Comparison of ENCODE assay signal across 14 cellular contexts in the genomic region with DNA sequence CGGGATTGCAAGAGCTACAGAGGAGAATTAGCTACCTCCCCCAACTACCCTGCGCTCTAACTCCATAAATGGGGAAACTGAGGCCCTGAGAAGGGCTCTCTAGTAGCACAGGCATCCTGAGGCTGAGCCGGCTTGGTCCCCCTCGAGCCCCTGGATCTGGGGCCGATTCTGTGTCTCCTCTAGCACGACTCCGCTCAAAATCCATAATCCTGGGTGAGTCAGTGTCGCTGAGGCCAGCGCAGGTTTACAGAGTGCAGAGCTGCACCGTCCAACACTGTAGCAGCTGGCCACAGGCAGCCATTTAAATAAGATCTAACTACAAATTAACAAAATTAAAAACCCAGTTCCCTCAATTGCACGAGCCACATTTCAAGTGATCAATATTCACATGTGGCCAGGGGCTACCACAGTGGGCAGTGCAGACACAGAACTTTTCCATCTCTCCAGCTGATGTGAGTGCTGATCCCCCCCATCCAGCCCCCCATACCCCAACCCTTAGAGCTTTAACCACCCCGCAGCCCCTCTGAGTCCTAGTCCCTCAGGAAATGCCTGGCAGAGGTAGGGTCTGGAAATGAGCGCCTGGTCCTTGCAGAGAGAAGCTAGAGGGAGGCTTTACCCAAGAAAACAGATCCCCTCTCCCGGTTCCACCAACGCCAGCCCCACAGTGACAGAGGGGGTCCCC. TPM values are rescaled to one million over a fixed set of nuclear protein-coding genes. Genes with fewer than 3 reads are reported as not detected.
DNase-seq lines count a peak whose midpoint lies in the region; ATAC-seq, FAIRE-seq and TF ChIP-seq lines count a peak whose summit lies in the region.
"Had no signal": no experiment of that assay in that cellular context is flagged by ENCODE, and none has a peak within 500 bp of the region (broad histone marks: within the 10 kb centered on the region; RNA-seq: fewer than 3 reads in every experiment).

No MANE protein-coding gene starts in this region.

- no peaks in the 10 kb centered on the region for H3K9me3 Mint-ChIP-seq in natural killer cell treated with Interleukin-12 subunit alpha and Interleukin-12 subunit beta and Interleukin-15 and Interleukin-18, amount 100 ng/mL, for 72 hours
- H3K9me3 Mint-ChIP-seq: T-helper 2 cell treated with Interferon-gamma antibody and Interleukin-4, amounts not matched to agents 5 μg/mL and 100 μg/mL, for 36 hours had no signal

- H3K9ac ChIP-seq in kidney (ENCODE audit: low read length in 2 of 2): no peak overlapping the region

- DNase-seq in EH (ENCODE audit: low read depth) (peak; percentile 13), kidney (peak; percentile 47), gastrocnemius medialis (no peak), NK-92 (lab: John Stamatoyannopoulos, UW; ENCODE audit: unreplicated experiment) (no peak), NCI-H2171 treated with DMSO at 0.1 percent for 48 hours (lab: John Stamatoyannopoulos, UW) (no peak)
- no peak for DNase-seq in natural killer cell treated with Interleukin-12 subunit alpha and Interleukin-12 subunit beta and Interleukin-15 and Interleukin-18, amount 100 ng/mL, for 72 hours (ENCODE audit: low spot score)
- DNase-seq in stimulated activated CD8-positive, alpha-beta memory T cell treated with anti-CD3 and anti-CD28 coated beads, Interleukin-4, amount 100 ng/mL, for 48 hours: no peak
- DNase-seq: activated CD8-positive, alpha-beta T cell treated with anti-CD3 and anti-CD28 coated beads, Interleukin-2, amount 10 ng/mL, durations not matched to agents 7 days and 5 days; Caco-2; cortex of kidney had no signal

- no peaks in the 10 kb centered on the region for H3K9me3 ChIP-seq in kidney (ENCODE audit: control insufficient read depth in 1 of 2, low read length in 2 of 2)
- H3K9me3 ChIP-seq in gastrocnemius medialis: no peaks in the 10 kb centered on the region
- H3K9me3 ChIP-seq: Caco-2 had no signal

- no peak overlapping the region for H3K4me3 Mint-ChIP-seq in natural killer cell treated with Interleukin-12 subunit alpha and Interleukin-12 subunit beta and Interleukin-15 and Interleukin-18, amount 100 ng/mL, for 72 hours
- H3K4me3 Mint-ChIP-seq: activated CD8-positive, alpha-beta T cell treated with anti-CD3 and anti-CD28 coated beads, Interleukin-2, amount 10 ng/mL, durations not matched to agents 7 days and 5 days; T-helper 2 cell treated with Interferon-gamma antibody and Interleukin-4, amounts not matched to agents 5 μg/mL and 100 μg/mL, for 36 hours had no signal

- no peak for FAIRE-seq in kidney (lab: Jason Lieb, UNC)
- FAIRE-seq: frontal cortex had no signal

- H3K4me1 ChIP-seq in kidney (ENCODE audit: control insufficient read depth in 1 of 2, insufficient read depth in 1 of 2, low read depth in 1 of 2, low read length in 2 of 2) (peaks cover 4 to 8% of the 10 kb centered on the region in 2 donors), gastrocnemius medialis (peaks cover 0 to 10% of the 10 kb centered on the region in 2 donors)

- peaks cover 0 to 3% of the 10 kb centered on the region in 2 donors for H3K36me3 ChIP-seq in kidney (ENCODE audit: control insufficient read depth in 1 of 2, insufficient read depth in 2 of 2, low read length in 2 of 2)
- H3K36me3 ChIP-seq in gastrocnemius medialis: no peaks in the 10 kb centered on the region

- peaks cover 55 to 79% (median 62%) of the 10 kb centered on the region in 3 donors for H3K27me3 ChIP-seq in gastrocnemius medialis

- intact Hi-C loops in kidney (cut with DNase I): no loop called here
- intact Hi-C loops in gastrocnemius medialis (cut with DNase I; ENCODE audit: low total_unique reads): loop anchor here (10.0 kb wide), 1 partner anchor 92 kb away; no protein-coding TSS in a partner anchor

- TF ChIP-seq CTCF in VCaP (conservative IDR thresholded peaks at IDR 0.05) (no peak), kidney (IDR thresholded peaks at IDR 0.05; ENCODE audit: borderline replicate concordance, extremely low read depth, insufficient read depth) (no peak), gastrocnemius medialis (IDR thresholded peaks at IDR 0.05 in 4 of 5, conservative IDR thresholded peaks at IDR 0.05 in 1 of 5) (no peak)

- H3K36me3 Mint-ChIP-seq in natural killer cell treated with Interleukin-12 subunit alpha and Interleukin-12 subunit beta and Interleukin-15 and Interleukin-18, amount 100 ng/mL, for 72 hours: no peaks in the 10 kb centered on the region
- H3K36me3 Mint-ChIP-seq: activated naive CD8-positive, alpha-beta T cell had no signal

- in situ Hi-C loops in gastrocnemius medialis (cut with MboI; ENCODE audit: low sequenced_read_pairs in 4 of 4): loop anchor here in 1 of 4 donors (25.0 kb wide), 1 partner anchor 395 kb away; no protein-coding TSS in a partner anchor

- H3K27me3 Mint-ChIP-seq in natural killer cell treated with Interleukin-12 subunit alpha and Interleukin-12 subunit beta and Interleukin-15 and Interleukin-18, amount 100 ng/mL, for 72 hours: peaks cover 49 to 67% of the 10 kb centered on the region in 2 donors

- H3K4me3 ChIP-seq in kidney (ENCODE audit: low read length in 2 of 2) (no peak overlapping the region), gastrocnemius medialis (peak overlapping the region in 3 of 4 donors; percentile 9 to 67 (median 66))

- H3K27ac ChIP-seq in VCaP (peak overlapping the region; percentile 98), kidney (ENCODE audit: low read depth in 2 of 2, low read length in 2 of 2) (peak overlapping the region; percentile 34 to 57), gastrocnemius medialis (peak overlapping the region in 3 of 4 donors; percentile 3 to 15 (median 12))

- H3K27ac Mint-ChIP-seq in natural killer cell treated with Interleukin-12 subunit alpha and Interleukin-12 subunit beta and Interleukin-15 and Interleukin-18, amount 100 ng/mL, for 72 hours: no peak overlapping the region
- H3K27ac Mint-ChIP-seq: activated CD8-positive, alpha-beta T cell treated with anti-CD3 and anti-CD28 coated beads, Interleukin-2, amount 10 ng/mL, durations not matched to agents 7 days and 5 days; activated naive CD8-positive, alpha-beta T cell; T-helper 2 cell treated with Interferon-gamma antibody and Interleukin-4, amounts not matched to agents 5 μg/mL and 100 μg/mL, for 36 hours had no signal

- ATAC-seq in gastrocnemius medialis: no peak
- ATAC-seq in natural killer cell treated with Interleukin-12 subunit alpha and Interleukin-12 subunit beta and Interleukin-15 and Interleukin-18, amount 100 ng/mL, for 72 hours: no peak
- ATAC-seq: activated CD8-positive, alpha-beta T cell treated with anti-CD3 and anti-CD28 coated beads, Interleukin-2, amount 10 ng/mL, durations not matched to agents 7 days and 5 days had no signal

- peaks cover 5 to 8% of the 10 kb centered on the region in 2 donors for H3K4me1 Mint-ChIP-seq in natural killer cell treated with Interleukin-12 subunit alpha and Interleukin-12 subunit beta and Interleukin-15 and Interleukin-18, amount 100 ng/mL, for 72 hours (ENCODE audit: low read depth in 2 of 2)

- no peak for TF ChIP-seq POLR2A in gastrocnemius medialis (IDR thresholded peaks at IDR 0.05)

RNA-seq across cellular contexts. Expression of gene GATA2, which starts 10.7 kb away (rescaled TPM):
- total RNA-seq in kidney: 31.4 TPM
- polyA plus RNA-seq in kidney (ENCODE audit: insufficient read depth, low read depth, low replicate concordance): 22.9 TPM
- 10 to 100 TPM in 3 of 4 donors, 1 to 10 TPM in 1; 9.0 to 14.4 (median 12.7) TPM for total RNA-seq in gastrocnemius medialis
- 10 to 100 TPM in 1 of 2 donors, 1 to 10 TPM in 1; 1.6 to 72.7 TPM for total RNA-seq in natural killer cell treated with Interleukin-12 subunit alpha and Interleukin-12 subunit beta and Interleukin-15 and Interleukin-18, amount 100 ng/mL, for 72 hours
- total RNA-seq: activated CD8-positive, alpha-beta T cell treated with anti-CD3 and anti-CD28 coated beads, Interleukin-2, amount 10 ng/mL, durations not matched to agents 7 days and 5 days had no signal

RNA-seq across cellular contexts. Expression of gene DNAJB8, which starts 15.6 kb away (rescaled TPM):
- total RNA-seq in kidney: not detected
- polyA plus RNA-seq in kidney (ENCODE audit: insufficient read depth, low read depth, low replicate concordance): not detected
- not detected for total RNA-seq in gastrocnemius medialis
- total RNA-seq in natural killer cell treated with Interleukin-12 subunit alpha and Interleukin-12 subunit beta and Interleukin-15 and Interleukin-18, amount 100 ng/mL, for 72 hours: not detected
- total RNA-seq: activated CD8-positive, alpha-beta T cell treated with anti-CD3 and anti-CD28 coated beads, Interleukin-2, amount 10 ng/mL, durations not matched to agents 7 days and 5 days; Caco-2; frontal cortex had no signal

Comparison
In these comparisons a context has a peak if more than half of its experiments do, and no peak if none do; other contexts are left out.
1. DNase-seq: peak in EH (single experiment) and kidney (single experiment); none in gastrocnemius medialis (0 of 2), NK-92 (single experiment), natural killer cell treated with Interleukin-12 subunit alpha and Interleukin-12 subunit beta and Interleukin-15 and Interleukin-18, amount 100 ng/mL, for 72 hours (single experiment), NCI-H2171 treated with DMSO at 0.1 percent for 48 hours (single experiment) and stimulated activated CD8-positive, alpha-beta memory T cell treated with anti-CD3 and anti-CD28 coated beads, Interleukin-4, amount 100 ng/mL, for 48 hours (single experiment).
2. H3K27ac ChIP-seq: peak in every context shown above with its lines; median percentile 98 in VCaP; 46 in kidney; 12 in gastrocnemius medialis.
3. H3K4me3 ChIP-seq: peak in gastrocnemius medialis (3 of 4); none in kidney (0 of 2).